In genomic region chr6:27213544-27214125, GRCh38 we compare ENCODE assay signal across 12 cellular contexts. TPM values are rescaled to one million over a fixed set of nuclear protein-coding genes. Genes with fewer than 3 reads are reported as not detected.
A peak's percentile ranks its signal among the peaks of the same experiment; 100 is the strongest.
DNase-seq lines count a peak whose midpoint lies in the region; ATAC-seq and TF ChIP-seq lines count a peak whose summit lies in the region.
"Had no signal": no experiment of that assay in that cellular context is flagged by ENCODE, and none has a peak within 500 bp of the region (broad histone marks: within the 10 kb centered on the region; RNA-seq: fewer than 3 reads in every experiment).

No MANE protein-coding gene starts in this region.

- peak; percentile 51 to 56 for DNase-seq in activated T-cell treated with anti-CD3 and anti-CD28 coated beads, Interleukin-2, amount 50 U/mL, for 48 hours
- no peak for DNase-seq in activated T-cell treated with anti-CD3 and anti-CD28 coated beads, Interleukin-2, amount 50 U/mL, for 1 hour
- DNase-seq in RWPE2 (ENCODE audit: low spot score), result no peak
- DNase-seq in fibroblast of mammary gland (ENCODE audit: low read depth), result peak; percentile 66
- no peak for DNase-seq in stimulated activated naive B cell treated with anti-CD40 and anti-IgM and Interleukin-4, amounts not matched to agents 10 μg/mL and 1 μg/mL and 100 μg/mL, for 72 hours
- DNase-seq in NOMO-1 treated with DMSO at 0.1 percent for 48 hours (lab: John Stamatoyannopoulos, UW; ENCODE audit: unreplicated experiment), result no peak
- no peak for DNase-seq in T-helper 17 cell
- DNase-seq: activated CD4-positive, alpha-beta T cell treated with anti-CD3 and anti-CD28 coated beads for 1 hour; CD4-positive, CD25-positive, alpha-beta regulatory T cell; mucosa of descending colon had no signal

- H3K4me3 ChIP-seq in RWPE2 (ENCODE audit: severe bottlenecking) (peak overlapping the region; percentile 75), fibroblast of mammary gland (ENCODE audit: control insufficient read depth, low read depth, low read length) (peak overlapping the region; percentile 65)
- H3K4me3 ChIP-seq: mucosa of descending colon had no signal

- peak; percentile 47; the same call in 2 of the 3 replicates for ATAC-seq in RWPE2 (ENCODE audit: low read depth)
- no peak for ATAC-seq in stimulated activated naive B cell treated with anti-CD40 and anti-IgM and Interleukin-4, amounts not matched to agents 10 μg/mL and 1 μg/mL and 100 μg/mL, for 72 hours (replicated peaks)
- no peak for ATAC-seq in T-helper 17 cell
- no peak for ATAC-seq in HG02840 (IDR thresholded peaks at IDR 0.05; ENCODE audit: low FRiP score, unreplicated experiment)
- ATAC-seq: mucosa of descending colon had no signal

- no peaks in the 10 kb centered on the region for H3K4me1 ChIP-seq in RWPE2 (ENCODE audit: insufficient read depth, poor library complexity, severe bottlenecking)

- H3K4me1 Mint-ChIP-seq in stimulated activated naive B cell treated with anti-CD40 and anti-IgM and Interleukin-4, amounts not matched to agents 10 μg/mL and 1 μg/mL and 100 μg/mL, for 72 hours, result no peaks in the 10 kb centered on the region
- no peaks in the 10 kb centered on the region for H3K4me1 Mint-ChIP-seq in T-helper 17 cell

- H3K36me3 Mint-ChIP-seq in stimulated activated naive B cell treated with anti-CD40 and anti-IgM and Interleukin-4, amounts not matched to agents 10 μg/mL and 1 μg/mL and 100 μg/mL, for 72 hours, result peaks cover 0 to 3% of the 10 kb centered on the region in 2 donors
- no peaks in the 10 kb centered on the region for H3K36me3 Mint-ChIP-seq in T-helper 17 cell (ENCODE audit: low read depth)
- H3K36me3 Mint-ChIP-seq: CD4-positive, CD25-positive, alpha-beta regulatory T cell had no signal

- peaks cover 41 to 59% of the 10 kb centered on the region in 2 donors for H3K27me3 Mint-ChIP-seq in stimulated activated naive B cell treated with anti-CD40 and anti-IgM and Interleukin-4, amounts not matched to agents 10 μg/mL and 1 μg/mL and 100 μg/mL, for 72 hours
- H3K27me3 Mint-ChIP-seq in T-helper 17 cell, result peaks cover 54% of the 10 kb centered on the region

- peaks cover 3 to 4% of the 10 kb centered on the region in 2 donors for H3K9me3 Mint-ChIP-seq in stimulated activated naive B cell treated with anti-CD40 and anti-IgM and Interleukin-4, amounts not matched to agents 10 μg/mL and 1 μg/mL and 100 μg/mL, for 72 hours

- peak overlapping the region; percentile 21 for H3K27ac Mint-ChIP-seq in stimulated activated naive B cell treated with anti-CD40 and anti-IgM and Interleukin-4, amounts not matched to agents 10 μg/mL and 1 μg/mL and 100 μg/mL, for 72 hours
- H3K27ac Mint-ChIP-seq in T-helper 17 cell, result no peak overlapping the region
- H3K27ac Mint-ChIP-seq: CD4-positive, CD25-positive, alpha-beta regulatory T cell; dendritic cell treated with granulocyte-macrophage colony-stimulating factor and Interleukin-4, amounts not matched to agents 40 ng/mL and 50 ng/mL, for 4 days had no signal

- H3K27me3 ChIP-seq in RWPE2 (ENCODE audit: insufficient read depth, poor library complexity, severe bottlenecking), result no peaks in the 10 kb centered on the region

- H3K9me3 ChIP-seq in RWPE2 (ENCODE audit: severe bottlenecking), result no peaks in the 10 kb centered on the region
- no peaks in the 10 kb centered on the region for H3K9me3 ChIP-seq in T-helper 17 cell (ENCODE audit: control insufficient read depth, low read length, poor library complexity, severe bottlenecking)

- H3K4me3 Mint-ChIP-seq in stimulated activated naive B cell treated with anti-CD40 and anti-IgM and Interleukin-4, amounts not matched to agents 10 μg/mL and 1 μg/mL and 100 μg/mL, for 72 hours, result no peak overlapping the region
- H3K4me3 Mint-ChIP-seq in T-helper 17 cell, result no peak overlapping the region
- H3K4me3 Mint-ChIP-seq: CD4-positive, CD25-positive, alpha-beta regulatory T cell; dendritic cell treated with granulocyte-macrophage colony-stimulating factor and Interleukin-4, amounts not matched to agents 40 ng/mL and 50 ng/mL, for 4 days had no signal

- TF ChIP-seq CTCF in RWPE2 (IDR thresholded peaks at IDR 0.05; ENCODE audit: poor library complexity, severe bottlenecking), result no peak
- TF ChIP-seq CTCF in fibroblast of mammary gland (conservative IDR thresholded peaks at IDR 0.05; ENCODE audit: control insufficient read depth, insufficient read depth, low read depth, low read length), result no peak

- H3K27ac ChIP-seq in RWPE2 (ENCODE audit: poor library complexity, severe bottlenecking), result no peak overlapping the region

- H3K36me3 ChIP-seq in RWPE2 (ENCODE audit: low read depth), result no peaks in the 10 kb centered on the region

RNA-seq across cellular contexts. Expression of gene PRSS16, which starts 33.9 kb away (rescaled TPM):
- total RNA-seq in T-helper 17 cell, result 1 to 10 TPM in 1 of 2 donors, under 1 TPM in 1; 0.80 to 2.0 TPM

Comparison
In these comparisons a context has a peak if more than half of its experiments do, and no peak if none do; other contexts are left out.
1. DNase-seq: peak in activated T-cell treated with anti-CD3 and anti-CD28 coated beads, Interleukin-2, amount 50 U/mL, for 48 hours (2 of 2) and fibroblast of mammary gland (single experiment); none in activated T-cell treated with anti-CD3 and anti-CD28 coated beads, Interleukin-2, amount 50 U/mL, for 1 hour (single experiment), RWPE2 (single experiment), stimulated activated naive B cell treated with anti-CD40 and anti-IgM and Interleukin-4, amounts not matched to agents 10 μg/mL and 1 μg/mL and 100 μg/mL, for 72 hours (single experiment), NOMO-1 treated with DMSO at 0.1 percent for 48 hours (single experiment) and T-helper 17 cell (0 of 3).